In the genomic region with DNA sequence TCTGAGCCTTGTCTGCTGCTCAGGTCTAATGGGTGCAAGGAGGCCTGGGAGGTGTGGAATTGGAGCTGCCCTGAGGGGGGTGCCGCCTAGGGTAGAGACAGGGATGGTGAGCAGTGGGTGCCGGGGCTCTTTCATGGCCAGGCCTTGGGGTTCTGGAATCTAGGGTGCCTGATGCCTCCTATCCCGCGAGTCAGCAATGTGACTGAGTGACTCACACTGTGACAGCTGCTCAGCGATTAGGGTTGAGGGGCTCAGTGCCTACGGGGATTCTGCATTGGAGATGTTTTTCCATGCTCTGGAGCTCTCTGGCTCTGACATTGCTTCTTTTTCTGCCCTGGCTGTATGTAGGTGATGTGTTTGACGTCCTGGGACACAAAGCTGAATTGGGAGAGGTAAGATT, we compare ENCODE assay signal across 14 cellular contexts. TPM values are rescaled to one million over a fixed set of nuclear protein-coding genes. Genes with fewer than 3 reads are reported as not detected.
DNase-seq lines count a peak whose midpoint lies in the region; ATAC-seq, FAIRE-seq and TF ChIP-seq lines count a peak whose summit lies in the region.
"Had no signal": no experiment of that assay in that cellular context is flagged by ENCODE, and none has a peak within 500 bp of the region (broad histone marks: within the 10 kb centered on the region; RNA-seq: fewer than 3 reads in every experiment).

No MANE protein-coding gene starts in this region.

- H3K4me1 Mint-ChIP-seq in activated T-cell treated with anti-CD3 and anti-CD28 coated beads, Interleukin-2, amount 50 U/mL, for 24 hours (ENCODE audit: low read depth) = peaks cover 94% of the 10 kb centered on the region
- peaks cover 93% of the 10 kb centered on the region for H3K4me1 Mint-ChIP-seq in activated CD4-positive, alpha-beta memory T cell treated with anti-CD3 and anti-CD28 coated beads for 36 hours (ENCODE audit: low read depth)
- peaks cover 41% of the 10 kb centered on the region for H3K4me1 Mint-ChIP-seq in dendritic cell treated with granulocyte-macrophage colony-stimulating factor and Interleukin-4, amounts not matched to agents 40 ng/mL and 50 ng/mL, for 4 days (ENCODE audit: low read depth)
- H3K4me1 Mint-ChIP-seq in stimulated activated effector memory CD8-positive, alpha-beta T cell treated with anti-CD3 and anti-CD28 coated beads, Interleukin-12 subunit alpha, Interleukin-12 subunit beta, amount 100 ng/mL, for 72 hours = peaks cover 96% of the 10 kb centered on the region

- peak; percentile 36 for ATAC-seq in stimulated activated effector memory CD8-positive, alpha-beta T cell treated with anti-CD3 and anti-CD28 coated beads, Interleukin-12 subunit alpha, Interleukin-12 subunit beta, amount 100 ng/mL, for 72 hours

- H3K36me3 Mint-ChIP-seq in activated T-cell treated with anti-CD3 and anti-CD28 coated beads, Interleukin-2, amount 50 U/mL, for 24 hours (ENCODE audit: low read depth) = peaks cover 99% of the 10 kb centered on the region
- H3K36me3 Mint-ChIP-seq in activated CD4-positive, alpha-beta memory T cell treated with anti-CD3 and anti-CD28 coated beads for 36 hours = peaks cover 83% of the 10 kb centered on the region
- H3K36me3 Mint-ChIP-seq in dendritic cell treated with granulocyte-macrophage colony-stimulating factor and Interleukin-4, amounts not matched to agents 40 ng/mL and 50 ng/mL, for 4 days (ENCODE audit: low read depth) = no peaks in the 10 kb centered on the region
- H3K36me3 Mint-ChIP-seq in stimulated activated effector memory CD8-positive, alpha-beta T cell treated with anti-CD3 and anti-CD28 coated beads, Interleukin-12 subunit alpha, Interleukin-12 subunit beta, amount 100 ng/mL, for 72 hours = peaks cover 100% of the 10 kb centered on the region

- POLR2A ChIA-PET in activated CD4-positive, alpha-beta memory T cell treated with anti-CD3 and anti-CD28 coated beads for 36 hours (lab: Charles Lee) = interaction anchor here (0.6 to 1.8 kb wide), 6 partner anchors 12 to 594 kb away, joined by 3 to 7 read pairs (median 4); partner anchors contain the start of gene PMVK

- no peak for FAIRE-seq in GM12892 (lab: Jason Lieb, UNC)

- TF ChIP-seq POLR2A in GM12892 (IDR thresholded peaks at IDR 0.05; ENCODE audit: low read depth, low read length) = no peak

- CTCF ChIA-PET in activated CD4-positive, alpha-beta memory T cell treated with anti-CD3 and anti-CD28 coated beads for 36 hours (lab: Charles Lee) = interaction anchor here (0.8 to 8.4 kb wide), 5 partner anchors 10 to 73 kb away, joined by 3 to 120 read pairs (median 5); partner anchors contain the start of gene ATP8B2

- no peaks in the 10 kb centered on the region for H3K9me3 Mint-ChIP-seq in activated T-cell treated with anti-CD3 and anti-CD28 coated beads, Interleukin-2, amount 50 U/mL, for 24 hours
- no peaks in the 10 kb centered on the region for H3K9me3 Mint-ChIP-seq in activated CD4-positive, alpha-beta memory T cell treated with anti-CD3 and anti-CD28 coated beads for 36 hours
- no peaks in the 10 kb centered on the region for H3K9me3 Mint-ChIP-seq in dendritic cell treated with granulocyte-macrophage colony-stimulating factor and Interleukin-4, amounts not matched to agents 40 ng/mL and 50 ng/mL, for 4 days
- no peaks in the 10 kb centered on the region for H3K9me3 Mint-ChIP-seq in stimulated activated effector memory CD8-positive, alpha-beta T cell treated with anti-CD3 and anti-CD28 coated beads, Interleukin-12 subunit alpha, Interleukin-12 subunit beta, amount 100 ng/mL, for 72 hours

- peak overlapping the region; percentile 98 for H3K27ac Mint-ChIP-seq in activated T-cell treated with anti-CD3 and anti-CD28 coated beads, Interleukin-2, amount 50 U/mL, for 24 hours
- peak overlapping the region; percentile 95 for H3K27ac Mint-ChIP-seq in activated CD4-positive, alpha-beta memory T cell treated with anti-CD3 and anti-CD28 coated beads for 36 hours
- peak overlapping the region; percentile 66 for H3K27ac Mint-ChIP-seq in dendritic cell treated with granulocyte-macrophage colony-stimulating factor and Interleukin-4, amounts not matched to agents 40 ng/mL and 50 ng/mL, for 4 days
- peak overlapping the region; percentile 94 for H3K27ac Mint-ChIP-seq in stimulated activated effector memory CD8-positive, alpha-beta T cell treated with anti-CD3 and anti-CD28 coated beads, Interleukin-12 subunit alpha, Interleukin-12 subunit beta, amount 100 ng/mL, for 72 hours

- intact Hi-C loops in activated CD4-positive, alpha-beta memory T cell treated with anti-CD3 and anti-CD28 coated beads for 36 hours (cut with micrococcal nuclease) = loop anchor here (2.0 kb wide), 1 partner anchor 69 kb away; the partner anchor contains the start of gene HAX1
- intact Hi-C loops in dendritic cell treated with granulocyte-macrophage colony-stimulating factor and Interleukin-4, amounts not matched to agents 40 ng/mL and 50 ng/mL, for 4 days (cut with micrococcal nuclease) = no loop called here

- H3K4me3 Mint-ChIP-seq in activated T-cell treated with anti-CD3 and anti-CD28 coated beads, Interleukin-2, amount 50 U/mL, for 24 hours = peak overlapping the region; percentile 65
- H3K4me3 Mint-ChIP-seq in activated CD4-positive, alpha-beta memory T cell treated with anti-CD3 and anti-CD28 coated beads for 36 hours = peak overlapping the region; percentile 70
- H3K4me3 Mint-ChIP-seq in dendritic cell treated with granulocyte-macrophage colony-stimulating factor and Interleukin-4, amounts not matched to agents 40 ng/mL and 50 ng/mL, for 4 days = no peak overlapping the region
- H3K4me3 Mint-ChIP-seq in stimulated activated effector memory CD8-positive, alpha-beta T cell treated with anti-CD3 and anti-CD28 coated beads, Interleukin-12 subunit alpha, Interleukin-12 subunit beta, amount 100 ng/mL, for 72 hours = peak overlapping the region; percentile 72

- no peaks in the 10 kb centered on the region for H3K27me3 Mint-ChIP-seq in activated T-cell treated with anti-CD3 and anti-CD28 coated beads, Interleukin-2, amount 50 U/mL, for 24 hours
- H3K27me3 Mint-ChIP-seq in activated CD4-positive, alpha-beta memory T cell treated with anti-CD3 and anti-CD28 coated beads for 36 hours = no peaks in the 10 kb centered on the region
- no peaks in the 10 kb centered on the region for H3K27me3 Mint-ChIP-seq in dendritic cell treated with granulocyte-macrophage colony-stimulating factor and Interleukin-4, amounts not matched to agents 40 ng/mL and 50 ng/mL, for 4 days

- DNase-seq in activated T-cell treated with anti-CD3 and anti-CD28 coated beads, Interleukin-2, amount 50 U/mL, for 24 hours = peak; percentile 48
- DNase-seq in activated T-cell treated with anti-CD3 and anti-CD28 coated beads, Interleukin-2, amount 50 U/mL, for 48 hours = no peak
- peak; percentile 40 for DNase-seq in activated CD4-positive, alpha-beta memory T cell treated with anti-CD3 and anti-CD28 coated beads for 36 hours
- no peak for DNase-seq in stimulated activated effector memory CD8-positive, alpha-beta T cell treated with anti-CD3 and anti-CD28 coated beads, Interleukin-12 subunit alpha, Interleukin-12 subunit beta, amount 100 ng/mL, for 72 hours (ENCODE audit: low spot score in 2 of 2)
- DNase-seq in GOT3 (lab: John Stamatoyannopoulos, UW) (no peak), GM12892 (ENCODE audit: insufficient read length) (no peak), DMS153 (lab: John Stamatoyannopoulos, UW) (no peak)
- DNase-seq: DMS 273 treated with DMSO at 0.1 percent for 48 hours, NCI-H187, NCI-H526, occipital lobe had no signal

RNA-seq across cellular contexts. Expression of gene ATP8B2, which starts 16.8 kb away (rescaled TPM):
- total RNA-seq in activated CD4-positive, alpha-beta memory T cell treated with anti-CD3 and anti-CD28 coated beads for 36 hours = 10 to 100 TPM; 58.5 to 59.9 TPM
- polyA plus RNA-seq in GM12892 (2012; ENCODE audit: missing spikeins) = 6.1 TPM

RNA-seq across cellular contexts. Expression of gene AQP10, which starts 21.2 kb away (rescaled TPM):
- total RNA-seq in activated CD4-positive, alpha-beta memory T cell treated with anti-CD3 and anti-CD28 coated beads for 36 hours = not detected
- not detected for polyA plus RNA-seq in GM12892 (2012; ENCODE audit: missing spikeins)
- total RNA-seq: fibroblast of villous mesenchyme, occipital lobe, thoracic aorta had no signal

Comparison
In these comparisons a context has a peak if more than half of its experiments do, and no peak if none do; other contexts are left out.
1. DNase-seq: peak in activated T-cell treated with anti-CD3 and anti-CD28 coated beads, Interleukin-2, amount 50 U/mL, for 24 hours (single experiment) and activated CD4-positive, alpha-beta memory T cell treated with anti-CD3 and anti-CD28 coated beads for 36 hours (single experiment); none in activated T-cell treated with anti-CD3 and anti-CD28 coated beads, Interleukin-2, amount 50 U/mL, for 48 hours (0 of 2), stimulated activated effector memory CD8-positive, alpha-beta T cell treated with anti-CD3 and anti-CD28 coated beads, Interleukin-12 subunit alpha, Interleukin-12 subunit beta, amount 100 ng/mL, for 72 hours (0 of 2), GOT3 (single experiment), GM12892 (single experiment) and DMS153 (single experiment).
2. Peak in every context shown above with its lines, with median percentiles within 50 percentile points of each other: H3K27ac Mint-ChIP-seq.